8 cellular contexts compared by ENCODE assay signal in genomic region chr4:77075869-77076801, GRCh38. TPM values are rescaled to one million over a fixed set of nuclear protein-coding genes. Genes with fewer than 3 reads are reported as not detected.
A peak's percentile ranks its signal among the peaks of the same experiment; 100 is the strongest.
DNase-seq lines count a peak whose midpoint lies in the region; ATAC-seq and TF ChIP-seq lines count a peak whose summit lies in the region.

Gene CCNI (minus strand): TSS chr4:77075989. CDS start chr4:77066362, 9,627 bp downstream.

- POLR2A ChIA-PET in CD8-positive, alpha-beta memory T cell (lab: Charles Lee) = interaction anchor here (1.1 to 1.9 kb wide), 4 partner anchors 44 to 786 kb away, joined by 3 to 8 read pairs (median 5); partner anchors contain the start of genes CCNG2, MRPL1 and SEPTIN11

- H3K36me3 ChIP-seq in CD8-positive, alpha-beta memory T cell (ENCODE audit: insufficient read depth, low read length) = no peaks in the 10 kb centered on the region
- H3K36me3 ChIP-seq in lung (ENCODE audit: control insufficient read depth in 2 of 2, insufficient read depth in 2 of 2, low read length in 2 of 2) = no peaks in the 10 kb centered on the region

- H3K4me3 Mint-ChIP-seq in CD8-positive, alpha-beta memory T cell = peak within 1 kb of the TSS in 2 of 7 donors; percentile 96 to 100

- peaks cover 48% of the 10 kb centered on the region for H3K4me1 ChIP-seq in CD8-positive, alpha-beta memory T cell (ENCODE audit: insufficient read depth, low read length)
- H3K4me1 ChIP-seq in lung (ENCODE audit: control insufficient read depth in 2 of 2, insufficient read depth in 2 of 2, low read length in 2 of 2) = peaks cover 2 to 10% of the 10 kb centered on the region in 2 donors

- TF ChIP-seq CTCF in GM20000 (IDR thresholded peaks at IDR 0.05; ENCODE audit: extremely low read depth, missing control alignments) = no peak
- TF ChIP-seq CTCF in lung (IDR thresholded peaks at IDR 0.05; ENCODE audit: control extremely low read depth, extremely low read depth) = no peak

- peak within 1 kb of the TSS in 6 of 8 donors; percentile 100 for H3K27ac Mint-ChIP-seq in CD8-positive, alpha-beta memory T cell

- CTCF ChIA-PET in CD8-positive, alpha-beta memory T cell (lab: Charles Lee) = interaction anchor here (1.1 to 3.7 kb wide), 7 partner anchors 9 to 786 kb away, joined by 3 to 15 read pairs (median 4); no protein-coding TSS in a partner anchor

- H3K9me3 Mint-ChIP-seq in CD8-positive, alpha-beta memory T cell = peaks cover 0 to 3% (median 0%) of the 10 kb centered on the region in 5 donors

- H3K27ac ChIP-seq in CD8-positive, alpha-beta memory T cell (ENCODE audit: low read depth, low read length) = peak within 1 kb of the TSS; percentile 100
- peak within 1 kb of the TSS; percentile 94 to 100 for H3K27ac ChIP-seq in lung (ENCODE audit: low read depth in 1 of 2, low read length in 1 of 2)

- peak; percentile 94 for ATAC-seq in lung (ENCODE audit: insufficient read depth, low FRiP score)

- peaks cover 0 to 11% of the 10 kb centered on the region in 2 donors for H3K27me3 Mint-ChIP-seq in CD8-positive, alpha-beta memory T cell

- H3K27me3 ChIP-seq in CD8-positive, alpha-beta memory T cell (ENCODE audit: insufficient read depth, low read length, poor library complexity, severe bottlenecking) = no peaks in the 10 kb centered on the region
- no peaks in the 10 kb centered on the region for H3K27me3 ChIP-seq in lung (ENCODE audit: control insufficient read depth, insufficient read depth)

- H3K4me1 Mint-ChIP-seq in CD8-positive, alpha-beta memory T cell = peaks cover 32 to 47% (median 45%) of the 10 kb centered on the region in 3 donors

- peak within 1 kb of the TSS; percentile 97 for H3K4me3 ChIP-seq in CD8-positive, alpha-beta memory T cell (ENCODE audit: low read length)
- H3K4me3 ChIP-seq in lung = peak within 1 kb of the TSS; percentile 93

- 0 to 1% methylated on average over 46 to 54 of the region's 54 CpGs for WGBS in lung, 2 donors

- H3K36me3 Mint-ChIP-seq in CD8-positive, alpha-beta memory T cell = peaks cover 0 to 15% (median 0%) of the 10 kb centered on the region in 3 donors

- H3K9me3 ChIP-seq in CD8-positive, alpha-beta memory T cell (ENCODE audit: low read length) = no peaks in the 10 kb centered on the region
- H3K9me3 ChIP-seq in lung (ENCODE audit: control insufficient read depth in 2 of 2, insufficient read depth in 1 of 2, low read length in 1 of 2) = no peaks in the 10 kb centered on the region

- DNase-seq in CD8-positive, alpha-beta memory T cell = peak; percentile 88 to 96 (median 96)
- DNase-seq in GM20000 (ENCODE audit: low spot score) = peak; percentile 94
- DNase-seq in HT-29 (ENCODE audit: low spot score) = peak; percentile 97
- peak; percentile 83 for DNase-seq in NK-92 treated with Interleukin-12 subunit alpha and Interleukin-12 subunit beta, amount 100 ng/mL, for 24 hours (lab: John Stamatoyannopoulos, UW)
- peak; percentile 98 for DNase-seq in activated CD8-positive, alpha-beta memory T cell treated with anti-CD3 and anti-CD28 coated beads for 24 hours
- peak; percentile 84 for DNase-seq in effector CD4-positive, alpha-beta T cell
- peak; percentile 95 for DNase-seq in lung (ENCODE audit: low spot score)
- peak; percentile 82 to 84 (median 84) for DNase-seq in stimulated activated CD4-positive, alpha-beta T cell treated with anti-CD3 and anti-CD28 coated beads, TNF-alpha, amount 100 ng/mL, for 4 hours (ENCODE audit: low read depth in 3 of 3)

RNA-seq across cellular contexts. Expression of gene CCNI, which starts in this region (rescaled TPM):
- 100 to 1,000 TPM; 191 to 206 TPM for total RNA-seq in CD8-positive, alpha-beta memory T cell
- polyA plus RNA-seq in CD8-positive, alpha-beta memory T cell = 325 TPM
- 92.6 and 116 TPM in 2 replicates for total RNA-seq in HT-29 (2014; rRNA removed; shearing (Covaris generic))
- 100 to 1,000 TPM; 194 to 313 TPM for total RNA-seq in lung
- polyA plus RNA-seq in lung = 100 to 1,000 TPM in 1 of 2 donors, 10 to 100 TPM in 1; 62.8 to 106 TPM

Comparison
In these comparisons a context has a peak if more than half of its experiments do, and no peak if none do; other contexts are left out.
1. Peak in every context shown above with its lines: DNase-seq, ATAC-seq, H3K4me3 ChIP-seq and H3K27ac ChIP-seq.